ENCODE assay signal across 1 cellular context in genomic region chr5:56480305-56481146, GRCh38.
A peak's percentile ranks its signal among the peaks of the same experiment; 100 is the strongest.
TF ChIP-seq lines count a peak whose summit lies in the region.

No MANE protein-coding gene starts in this region.

TF ChIP-seq in HepG2, 621 proteins besides CTCF, POLR2A, EP300 and RAD21 (continued from another document):
- no peak for TF ChIP-seq CERS6 (CRISPR knock-in tag; IDR thresholded peaks at IDR 0.05)
- 0 out of 2 replicates have a peak, but pooled peaks have one; percentile 52 for TF ChIP-seq ZNF703 (CRISPR knock-in tag; IDR thresholded peaks at IDR 0.05; ENCODE audit: borderline replicate concordance)
- no peak for TF ChIP-seq MAFK (conservative IDR thresholded peaks at IDR 0.05 in 1 of 2, IDR thresholded peaks at IDR 0.05 in 1 of 2; ENCODE audit: low read length in 2 of 2)
- TF ChIP-seq ERF (CRISPR knock-in tag; IDR thresholded peaks at IDR 0.05) = no peak; the same call in 1 of the 2 replicates
- TF ChIP-seq MYPOP (CRISPR knock-in tag; IDR thresholded peaks at IDR 0.05) = peak; percentile 84; the same call in 1 of the 2 replicates
- TF ChIP-seq NFYC (CRISPR knock-in tag; IDR thresholded peaks at IDR 0.05) = no peak
- no peak for TF ChIP-seq ZFP36 (IDR thresholded peaks at IDR 0.05; ENCODE audit: borderline replicate concordance, low read depth, low read length, partially characterized antibody)
- TF ChIP-seq RBM22 (optimal IDR thresholded peaks at IDR 0.05; ENCODE audit: low read length) = no peak
- TF ChIP-seq ONECUT2 (CRISPR knock-in tag; IDR thresholded peaks at IDR 0.05) = peak; percentile 61; the same call in 1 of the 2 replicates
- TF ChIP-seq MBD4 (IDR thresholded peaks at IDR 0.05; ENCODE audit: borderline replicate concordance, low read length) = no peak
- TF ChIP-seq RBM39 (IDR thresholded peaks at IDR 0.05; ENCODE audit: low read depth, low read length, poor library complexity, severe bottlenecking) = peak; percentile 76
- no peak for TF ChIP-seq ZUFSP (CRISPR knock-in tag; IDR thresholded peaks at IDR 0.05; ENCODE audit: borderline replicate concordance)
- peak; percentile 69 for TF ChIP-seq YEATS4 (CRISPR knock-in tag; IDR thresholded peaks at IDR 0.05; ENCODE audit: borderline replicate concordance)
- no peak for TF ChIP-seq ZBTB8A (CRISPR knock-in tag; IDR thresholded peaks at IDR 0.05; ENCODE audit: borderline replicate concordance, low read depth)
- peak; percentile 96; the same call in 1 of the 2 replicates for TF ChIP-seq THRA (CRISPR knock-in tag; IDR thresholded peaks at IDR 0.05; ENCODE audit: borderline replicate concordance)
- TF ChIP-seq, protein P1, sequence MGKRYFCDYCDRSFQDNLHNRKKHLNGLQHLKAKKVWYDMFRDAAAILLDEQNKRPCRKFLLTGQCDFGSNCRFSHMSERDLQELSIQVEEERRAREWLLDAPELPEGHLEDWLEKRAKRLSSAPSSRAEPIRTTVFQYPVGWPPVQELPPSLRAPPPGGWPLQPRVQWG (CRISPR knock-in tag; IDR thresholded peaks at IDR 0.05; ENCODE audit: borderline replicate concordance, low read depth) = no peak
- TF ChIP-seq, protein P2, sequence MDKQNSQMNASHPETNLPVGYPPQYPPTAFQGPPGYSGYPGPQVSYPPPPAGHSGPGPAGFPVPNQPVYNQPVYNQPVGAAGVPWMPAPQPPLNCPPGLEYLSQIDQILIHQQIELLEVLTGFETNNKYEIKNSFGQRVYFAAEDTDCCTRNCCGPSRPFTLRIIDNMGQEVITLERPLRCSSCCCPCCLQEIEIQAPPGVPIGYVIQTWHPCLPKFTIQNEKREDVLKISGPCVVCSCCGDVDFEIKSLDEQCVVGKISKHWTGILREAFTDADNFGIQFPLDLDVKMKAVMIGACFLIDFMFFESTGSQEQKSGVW (CRISPR knock-in tag; IDR thresholded peaks at IDR 0.05; ENCODE audit: borderline replicate concordance) = no peak
- TF ChIP-seq MXD4 (CRISPR knock-in tag; IDR thresholded peaks at IDR 0.05) = no peak; the same call in 1 of the 2 replicates
- no peak for TF ChIP-seq ZNF780A (CRISPR knock-in tag; IDR thresholded peaks at IDR 0.05)
- no peak for TF ChIP-seq ZSCAN12 (CRISPR knock-in tag; IDR thresholded peaks at IDR 0.05)
- no peak for TF ChIP-seq ZNF343 (CRISPR knock-in tag; IDR thresholded peaks at IDR 0.05)
- no peak for TF ChIP-seq MLLT10 (CRISPR knock-in tag; IDR thresholded peaks at IDR 0.05)
- no peak for TF ChIP-seq ZNF570 (CRISPR knock-in tag; IDR thresholded peaks at IDR 0.05; ENCODE audit: borderline replicate concordance)
- TF ChIP-seq ZNF569 (CRISPR knock-in tag; IDR thresholded peaks at IDR 0.05; ENCODE audit: borderline replicate concordance) = no peak
- no peak for TF ChIP-seq ATRX (CRISPR knock-in tag; IDR thresholded peaks at IDR 0.05; ENCODE audit: borderline replicate concordance)
- TF ChIP-seq ZNF816 (CRISPR knock-in tag; IDR thresholded peaks at IDR 0.05; ENCODE audit: borderline replicate concordance) = peak; percentile 61; the same call in 1 of the 2 replicates
- TF ChIP-seq MED1 (CRISPR knock-in tag; IDR thresholded peaks at IDR 0.05) = peak; percentile 97
- TF ChIP-seq CHCHD3 (CRISPR knock-in tag; IDR thresholded peaks at IDR 0.05) = no peak
- TF ChIP-seq, protein P3, sequence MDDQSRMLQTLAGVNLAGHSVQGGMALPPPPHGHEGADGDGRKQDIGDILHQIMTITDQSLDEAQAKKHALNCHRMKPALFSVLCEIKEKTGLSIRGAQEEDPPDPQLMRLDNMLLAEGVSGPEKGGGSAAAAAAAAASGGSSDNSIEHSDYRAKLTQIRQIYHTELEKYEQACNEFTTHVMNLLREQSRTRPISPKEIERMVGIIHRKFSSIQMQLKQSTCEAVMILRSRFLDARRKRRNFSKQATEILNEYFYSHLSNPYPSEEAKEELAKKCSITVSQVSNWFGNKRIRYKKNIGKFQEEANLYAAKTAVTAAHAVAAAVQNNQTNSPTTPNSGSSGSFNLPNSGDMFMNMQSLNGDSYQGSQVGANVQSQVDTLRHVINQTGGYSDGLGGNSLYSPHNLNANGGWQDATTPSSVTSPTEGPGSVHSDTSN (CRISPR knock-in tag; IDR thresholded peaks at IDR 0.05; ENCODE audit: borderline replicate concordance) = no peak
- no peak for TF ChIP-seq EED (CRISPR knock-in tag; IDR thresholded peaks at IDR 0.05)
- no peak for TF ChIP-seq CEBPZ (IDR thresholded peaks at IDR 0.05; ENCODE audit: low read length)
- TF ChIP-seq RFX5 (IDR thresholded peaks at IDR 0.05; ENCODE audit: low read depth, low read length) = no peak
- TF ChIP-seq KDM5A (IDR thresholded peaks at IDR 0.05; ENCODE audit: borderline replicate concordance, low read length) = no peak
- TF ChIP-seq SSRP1 (CRISPR knock-in tag; IDR thresholded peaks at IDR 0.05) = no peak
- no peak for TF ChIP-seq MYNN (CRISPR knock-in tag; IDR thresholded peaks at IDR 0.05; ENCODE audit: low read depth)
- peak; percentile 62 for TF ChIP-seq PHF8 (CRISPR knock-in tag; IDR thresholded peaks at IDR 0.05)
- no peak for TF ChIP-seq ZKSCAN1 (IDR thresholded peaks at IDR 0.05; ENCODE audit: low read length)
- no peak for TF ChIP-seq HNRNPUL1 (IDR thresholded peaks at IDR 0.05; ENCODE audit: low read depth, low read length)
- TF ChIP-seq ZNF776 (CRISPR knock-in tag; IDR thresholded peaks at IDR 0.05) = 0 out of 2 replicates have a peak, but pooled peaks have one; percentile 30
